Comparison of ENCODE assay signal across 28 cellular contexts in the genomic region with DNA sequence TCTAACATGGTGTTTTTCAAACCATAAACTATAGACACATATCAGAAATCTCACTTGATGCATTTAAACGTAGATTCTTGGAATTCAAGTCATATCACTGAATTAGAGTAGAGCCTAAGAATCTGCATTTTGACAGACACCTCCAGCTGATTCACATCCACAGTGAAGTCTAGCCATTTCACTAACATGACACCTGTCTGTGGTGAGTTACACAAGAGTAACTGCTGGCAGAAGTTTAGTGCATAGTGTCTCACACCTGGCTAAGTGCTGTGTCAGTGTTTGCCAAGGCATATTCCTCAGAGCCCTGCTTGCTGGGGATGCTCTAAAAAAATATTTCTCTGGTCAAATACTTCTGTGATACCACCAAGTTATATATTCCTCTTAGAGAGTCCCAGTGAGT.
"Had no signal": no experiment of that assay in that cellular context is flagged by ENCODE, and none has a peak within 500 bp of the region (broad histone marks: within the 10 kb centered on the region; RNA-seq: fewer than 3 reads in every experiment).

No MANE protein-coding gene starts in this region.

- H3K36me3 ChIP-seq: esophagus squamous epithelium, heart right ventricle, lower lobe of right lung, ovary, right lobe of liver, tibial artery, upper lobe of left lung had no signal

- H3K27ac ChIP-seq: coronary artery, esophagus squamous epithelium, heart right ventricle, lower lobe of right lung, ovary, psoas muscle, right lobe of liver, testis, tibial artery, upper lobe of left lung had no signal

- H3K9me3 Mint-ChIP-seq: effector memory CD8-positive, alpha-beta T cell; natural killer cell; stimulated activated memory B cell treated with anti-CD40 and anti-IgM and Interleukin-4, amounts not matched to agents 10 μg/mL and 1 μg/mL and 100 μg/mL, for 72 hours had no signal

- H3K27me3 Mint-ChIP-seq: effector memory CD8-positive, alpha-beta T cell; stimulated activated memory B cell treated with anti-CD40 and anti-IgM and Interleukin-4, amounts not matched to agents 10 μg/mL and 1 μg/mL and 100 μg/mL, for 72 hours had no signal

- H3K4me3 ChIP-seq: coronary artery, esophagus squamous epithelium, heart right ventricle, lower lobe of right lung, ovary, psoas muscle, right lobe of liver, testis, tibial artery, upper lobe of left lung had no signal

- FAIRE-seq: endometrium, islet of Langerhans, urothelium cell line had no signal

- H3K27ac Mint-ChIP-seq: effector memory CD8-positive, alpha-beta T cell; natural killer cell; stimulated activated memory B cell treated with anti-CD40 and anti-IgM and Interleukin-4, amounts not matched to agents 10 μg/mL and 1 μg/mL and 100 μg/mL, for 72 hours had no signal

- H3K4me3 Mint-ChIP-seq: effector memory CD8-positive, alpha-beta T cell; natural killer cell; stimulated activated memory B cell treated with anti-CD40 and anti-IgM and Interleukin-4, amounts not matched to agents 10 μg/mL and 1 μg/mL and 100 μg/mL, for 72 hours had no signal

- H3K4me1 Mint-ChIP-seq: natural killer cell; stimulated activated memory B cell treated with anti-CD40 and anti-IgM and Interleukin-4, amounts not matched to agents 10 μg/mL and 1 μg/mL and 100 μg/mL, for 72 hours had no signal

- H3K4me1 ChIP-seq: esophagus squamous epithelium, heart right ventricle, lower lobe of right lung, psoas muscle, right lobe of liver, testis, tibial artery, upper lobe of left lung had no signal

- DNase-seq: effector memory CD8-positive, alpha-beta T cell; erythroblast; esophagus squamous epithelium; foreskin melanocyte; glutamatergic neuron; heart right ventricle; hippocampal formation; left colon; left ventricle myocardium superior; lower lobe of right lung; natural killer cell; occipital lobe; ovary; posterior cingulate gyrus; psoas muscle; right lobe of liver; stimulated activated CD4-positive, alpha-beta T cell treated with anti-CD3 and anti-CD28 coated beads, Interleukin-2, amount 100 ng/mL, for 24 hours; stimulated activated CD4-positive, alpha-beta T cell treated with anti-CD3 and anti-CD28 coated beads, Interleukin-4, amount 100 ng/mL, for 24 hours; stimulated activated naive CD8-positive, alpha-beta T cell treated with anti-CD3 and anti-CD28 coated beads, Interleukin-15, Interleukin-2, amounts not matched to agents 100 U/mL and 50 U/mL, for 24 hours; substantia nigra; testis; tibial artery; upper lobe of left lung had no signal

- H3K9me3 ChIP-seq: esophagus squamous epithelium, heart right ventricle, lower lobe of right lung, ovary, psoas muscle, right lobe of liver, testis, tibial artery, upper lobe of left lung had no signal

- H3K27me3 ChIP-seq: ovary, right lobe of liver, testis, tibial artery, upper lobe of left lung had no signal

- H3K36me3 Mint-ChIP-seq: natural killer cell; stimulated activated memory B cell treated with anti-CD40 and anti-IgM and Interleukin-4, amounts not matched to agents 10 μg/mL and 1 μg/mL and 100 μg/mL, for 72 hours had no signal
